ENCODE assay signal across 9 cellular contexts in the genomic region with DNA sequence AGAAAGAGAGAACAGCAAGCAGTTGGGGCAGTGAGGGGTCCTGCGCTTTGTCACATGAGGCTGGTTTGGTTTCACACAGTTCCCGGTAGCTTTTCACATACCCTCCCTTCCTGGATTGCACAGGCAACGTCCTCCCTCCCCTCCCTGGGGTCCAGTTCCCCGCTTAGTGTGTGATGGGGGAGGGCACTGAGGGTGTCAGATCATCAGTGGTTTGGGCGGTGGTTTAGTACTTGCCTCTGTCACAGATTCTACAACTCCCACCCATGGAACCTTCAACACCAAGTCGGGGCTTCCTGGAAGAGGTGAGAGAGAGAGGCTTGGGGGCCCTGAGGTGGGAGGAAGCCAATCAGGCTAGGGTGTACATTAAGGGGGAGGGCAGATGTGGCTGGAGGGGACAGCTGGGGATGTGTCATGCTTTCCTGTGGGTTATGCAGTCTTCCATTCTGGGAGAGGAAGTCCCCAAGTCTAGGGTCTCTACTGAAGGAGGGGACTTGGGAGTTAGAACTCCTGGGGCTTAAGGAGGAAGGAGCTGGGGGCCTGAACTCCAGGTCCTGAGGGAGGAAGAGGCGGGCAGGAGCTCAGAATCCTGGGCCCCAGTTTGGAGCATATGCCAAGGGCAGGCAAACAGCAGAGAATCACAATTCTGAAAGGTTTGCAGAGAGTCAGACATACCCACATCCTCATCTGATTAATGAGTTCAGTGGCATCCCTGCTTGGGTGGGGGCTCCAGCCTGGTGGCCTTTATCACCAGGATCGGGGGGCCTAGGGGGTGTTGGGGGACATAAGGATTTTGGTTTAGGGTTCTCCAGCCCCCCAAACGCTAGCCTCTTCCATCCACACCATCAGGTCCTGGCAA. TPM values are rescaled to one million over a fixed set of nuclear protein-coding genes. Genes with fewer than 3 reads are reported as not detected.
DNase-seq lines count a peak whose midpoint lies in the region; ATAC-seq, FAIRE-seq and TF ChIP-seq lines count a peak whose summit lies in the region.
"Had no signal": no experiment of that assay in that cellular context is flagged by ENCODE, and none has a peak within 500 bp of the region (broad histone marks: within the 10 kb centered on the region; RNA-seq: fewer than 3 reads in every experiment).

A gene with protein sequence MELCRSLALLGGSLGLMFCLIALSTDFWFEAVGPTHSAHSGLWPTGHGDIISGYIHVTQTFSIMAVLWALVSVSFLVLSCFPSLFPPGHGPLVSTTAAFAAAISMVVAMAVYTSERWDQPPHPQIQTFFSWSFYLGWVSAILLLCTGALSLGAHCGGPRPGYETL (minus strand): TSS at position 6 of the 856 bp plus-strand sequence. CDS start 119 bp downstream, outside the sequence.

- no peak within 1 kb of the TSS for H3K27ac Mint-ChIP-seq in type B pancreatic cell
- no peak within 1 kb of the TSS for H3K27ac Mint-ChIP-seq in MCF 10A (ENCODE audit: low read depth, unreplicated experiment)

- no TSS peak for BruUV-seq in MCF 10A (replicated peaks; lab: Mats Ljungman, UMichigan)

- intact Hi-C loops in MCF 10A (cut with micrococcal nuclease), result no loop called here

- TF ChIP-seq CTCF in type B pancreatic cell (conservative IDR thresholded peaks at IDR 0.05) (no peak), MCF 10A (IDR thresholded peaks at IDR 0.05; ENCODE audit: unreplicated experiment) (no peak)

- CTCF ChIA-PET in MCF 10A (lab: Yijun Ruan, JAX), result interaction anchor here (0.5 to 0.9 kb wide), 3 partner anchors 9 to 26 kb away, joined by 3 read pairs; no protein-coding TSS in a partner anchor

- H3K27me3 Mint-ChIP-seq in type B pancreatic cell (peaks cover 3% of the 10 kb centered on the region), MCF 10A (ENCODE audit: insufficient read depth, unreplicated experiment) (no peaks in the 10 kb centered on the region)

- POLR2A ChIA-PET in MCF 10A (lab: Yijun Ruan, JAX), result no interaction called here

- TF ChIP-seq POLR2A in GM12891 (IDR thresholded peaks at IDR 0.05; ENCODE audit: low read depth, low read length) (no peak; the same call in 1 of the 2 replicates), Raji (IDR thresholded peaks at IDR 0.05; ENCODE audit: insufficient read depth, low read depth, low read length) (peak; percentile 46; the same call in 1 of the 2 replicates)

- DNase-seq in GM12891 (ENCODE audit: insufficient read length, low spot score) (no peak), type B pancreatic cell (ENCODE audit: extremely low spot score, unreplicated experiment) (no peak), MCF 10A (ENCODE audit: unreplicated experiment) (no peak), islet precursor cell (no peak)
- DNase-seq in activated gamma-delta T cell treated with anti-CD3 and anti-CD28 coated beads, Interleukin-2, amount 50 U/mL, for 16 hours (ENCODE audit: low read depth), result peak; percentile 86
- DNase-seq in stimulated activated CD4-positive, alpha-beta T cell treated with anti-CD3 and anti-CD28 coated beads, Interleukin-2, amount 100 ng/mL, for 4 hours (ENCODE audit: low read depth), result peak; percentile 72

- H3K36me3 Mint-ChIP-seq in type B pancreatic cell (no peaks in the 10 kb centered on the region), MCF 10A (ENCODE audit: insufficient read depth, unreplicated experiment) (no peaks in the 10 kb centered on the region)

- H3K9me3 Mint-ChIP-seq in type B pancreatic cell (no peaks in the 10 kb centered on the region), MCF 10A (ENCODE audit: unreplicated experiment) (no peaks in the 10 kb centered on the region)

- ATAC-seq in GM18909 (IDR thresholded peaks at IDR 0.05; ENCODE audit: poor library complexity, unreplicated experiment), result no peak
- ATAC-seq: gastroesophageal sphincter had no signal

- no peak within 1 kb of the TSS for H3K4me3 Mint-ChIP-seq in type B pancreatic cell
- no peak within 1 kb of the TSS for H3K4me3 Mint-ChIP-seq in MCF 10A (ENCODE audit: unreplicated experiment)

- FAIRE-seq in GM12891 (lab: Jason Lieb, UNC), result peak; percentile 91

- peaks cover 7% of the 10 kb centered on the region for H3K4me1 Mint-ChIP-seq in type B pancreatic cell (ENCODE audit: unreplicated experiment)
- no peaks in the 10 kb centered on the region for H3K4me1 Mint-ChIP-seq in MCF 10A (ENCODE audit: insufficient read depth, unreplicated experiment)

TF ChIP-seq in GM12891, 5 proteins besides CTCF, POLR2A, EP300 and RAD21:
- peak; percentile 67 for TF ChIP-seq SPI1 (IDR thresholded peaks at IDR 0.05; ENCODE audit: low read depth, low read length)
- TF ChIP-seq POLR2AphosphoS5 (IDR thresholded peaks at IDR 0.05; ENCODE audit: low read depth, low read length), result no peak
- TF ChIP-seq POU2F2 (IDR thresholded peaks at IDR 0.05; ENCODE audit: low read depth, low read length), result peak; percentile 56; the same call in 1 of the 2 replicates
- peak; percentile 28; the same call in 1 of the 2 replicates for TF ChIP-seq TAF1 (IDR thresholded peaks at IDR 0.05; ENCODE audit: low read depth, low read length)

RNA-seq across cellular contexts. Expression of the gene that starts here (rescaled TPM):
- 19.4 TPM for polyA plus RNA-seq in GM12891 (2012; ENCODE audit: low read depth, missing spikeins)
- total RNA-seq in type B pancreatic cell (ENCODE audit: low replicate concordance) (not detected in 2 replicates), MCF 10A (2022) (not detected in 2 replicates)

Comparison
In these comparisons a context has a peak if more than half of its experiments do, and no peak if none do; other contexts are left out.
1. DNase-seq: peak in activated gamma-delta T cell treated with anti-CD3 and anti-CD28 coated beads, Interleukin-2, amount 50 U/mL, for 16 hours (single experiment) and stimulated activated CD4-positive, alpha-beta T cell treated with anti-CD3 and anti-CD28 coated beads, Interleukin-2, amount 100 ng/mL, for 4 hours (single experiment); none in GM12891 (single experiment), type B pancreatic cell (single experiment), MCF 10A (single experiment) and islet precursor cell (single experiment).